In the genomic region with DNA sequence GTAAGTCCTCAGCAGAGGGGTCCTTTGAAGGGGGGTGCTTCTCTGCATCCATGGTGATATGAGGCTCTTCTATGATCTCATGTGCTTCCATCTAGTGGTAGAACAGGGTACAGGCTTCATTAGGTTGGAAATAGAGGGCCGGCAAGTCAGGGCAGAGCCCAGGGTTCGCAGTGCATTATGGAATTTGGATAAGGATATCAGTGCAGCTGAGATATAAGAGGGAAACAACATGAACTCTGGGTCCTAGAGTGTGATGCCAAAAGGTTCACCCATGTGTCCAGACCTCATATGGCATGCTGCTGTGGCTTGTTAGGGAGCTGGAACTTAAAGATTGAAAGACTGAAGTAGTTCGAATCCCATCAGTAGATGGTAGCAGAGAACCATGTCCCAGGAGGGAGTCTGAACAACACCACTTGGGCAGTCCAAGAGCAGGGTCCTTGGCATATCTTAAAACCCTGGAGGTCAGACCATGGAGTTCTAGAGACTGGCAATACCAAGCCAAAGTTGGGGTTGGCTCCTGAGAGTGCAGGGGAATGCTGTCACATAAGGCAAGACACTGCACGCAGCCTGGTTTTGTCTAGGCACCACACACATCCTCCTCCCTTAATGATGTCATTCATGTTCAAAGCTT, we compare ENCODE assay signal across 1 cellular context.
A peak's percentile ranks its signal among the peaks of the same experiment; 100 is the strongest.
TF ChIP-seq lines count a peak whose summit lies in the region.

No MANE protein-coding gene starts in this region.

TF ChIP-seq in HepG2, 621 proteins besides CTCF, POLR2A, EP300 and RAD21 (continued from another document):
- TF ChIP-seq, protein P1, sequence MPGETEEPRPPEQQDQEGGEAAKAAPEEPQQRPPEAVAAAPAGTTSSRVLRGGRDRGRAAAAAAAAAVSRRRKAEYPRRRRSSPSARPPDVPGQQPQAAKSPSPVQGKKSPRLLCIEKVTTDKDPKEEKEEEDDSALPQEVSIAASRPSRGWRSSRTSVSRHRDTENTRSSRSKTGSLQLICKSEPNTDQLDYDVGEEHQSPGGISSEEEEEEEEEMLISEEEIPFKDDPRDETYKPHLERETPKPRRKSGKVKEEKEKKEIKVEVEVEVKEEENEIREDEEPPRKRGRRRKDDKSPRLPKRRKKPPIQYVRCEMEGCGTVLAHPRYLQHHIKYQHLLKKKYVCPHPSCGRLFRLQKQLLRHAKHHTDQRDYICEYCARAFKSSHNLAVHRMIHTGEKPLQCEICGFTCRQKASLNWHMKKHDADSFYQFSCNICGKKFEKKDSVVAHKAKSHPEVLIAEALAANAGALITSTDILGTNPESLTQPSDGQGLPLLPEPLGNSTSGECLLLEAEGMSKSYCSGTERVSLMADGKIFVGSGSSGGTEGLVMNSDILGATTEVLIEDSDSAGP (CRISPR knock-in tag; IDR thresholded peaks at IDR 0.05; ENCODE audit: borderline replicate concordance), result no peak
- TF ChIP-seq NCOA2 (CRISPR knock-in tag; IDR thresholded peaks at IDR 0.05) (no peak), SPEN (CRISPR knock-in tag; IDR thresholded peaks at IDR 0.05; ENCODE audit: low read depth) (peak; percentile 56; the same call in 1 of the 2 replicates)
TF ChIP-seq in HepG2: peak in this region for 33.
